ENCODE assay signal across 23 cellular contexts in genomic region chr7:140454657-140455015, GRCh38. TPM values are rescaled to one million over a fixed set of nuclear protein-coding genes. Genes with fewer than 3 reads are reported as not detected.
DNase-seq lines count a peak whose midpoint lies in the region; ATAC-seq, FAIRE-seq and TF ChIP-seq lines count a peak whose summit lies in the region.
"Had no signal": no experiment of that assay in that cellular context is flagged by ENCODE, and none has a peak within 500 bp of the region (broad histone marks: within the 10 kb centered on the region; RNA-seq: fewer than 3 reads in every experiment).

No MANE protein-coding gene starts in this region.

- H3K9me1 ChIP-seq in K562 (ENCODE audit: control insufficient read depth, insufficient read depth, low read length): no peaks in the 10 kb centered on the region

- peaks cover 53% of the 10 kb centered on the region for H3K4me1 Mint-ChIP-seq in activated T-cell treated with anti-CD3 and anti-CD28 coated beads, Interleukin-2, amount 50 U/mL, for 72 hours (ENCODE audit: low read depth)
- H3K4me1 Mint-ChIP-seq in T-helper 17 cell: peaks cover 34% of the 10 kb centered on the region
- H3K4me1 Mint-ChIP-seq in progenitor cell of endocrine pancreas (ENCODE audit: low read depth): peaks cover 18% of the 10 kb centered on the region

- peak overlapping the region in 1 of 2 donors; percentile 79 for H3K4me3 Mint-ChIP-seq in activated T-cell treated with anti-CD3 and anti-CD28 coated beads, Interleukin-2, amount 50 U/mL, for 72 hours
- H3K4me3 Mint-ChIP-seq in T-helper 17 cell: no peak overlapping the region
- H3K4me3 Mint-ChIP-seq in progenitor cell of endocrine pancreas (ENCODE audit: low read depth): no peak overlapping the region
- H3K4me3 Mint-ChIP-seq: type B pancreatic cell had no signal

- H3K4me2 ChIP-seq in K562 (ENCODE audit: insufficient read depth, low read length): no peak overlapping the region

- no peak for TF ChIP-seq EP300 in K562 (IDR thresholded peaks at IDR 0.05; ENCODE audit: low read length)

- POLR2A ChIA-PET in K562 (lab: Yijun Ruan, JAX): interaction anchor here (0.6 to 3.6 kb wide), 7 partner anchors 8 to 283 kb away, joined by 3 to 19 read pairs (median 4); no protein-coding TSS in a partner anchor

- peak; percentile 53 to 69 for ATAC-seq in activated T-cell treated with anti-CD3 and anti-CD28 coated beads, Interleukin-2, amount 50 U/mL, for 72 hours (replicated peaks in 1 of 2)
- no peak for ATAC-seq in T-helper 17 cell
- no peak for ATAC-seq in K562
- no peak for ATAC-seq in Right ventricle myocardium inferior
- ATAC-seq: HepG2, SK-N-SH treated with all-trans-retinoic acid at 6 μM for 48 hours had no signal

- no peaks in the 10 kb centered on the region for H3K9me3 Mint-ChIP-seq in activated T-cell treated with anti-CD3 and anti-CD28 coated beads, Interleukin-2, amount 50 U/mL, for 72 hours
- H3K9me3 Mint-ChIP-seq in progenitor cell of endocrine pancreas (ENCODE audit: low read depth): no peaks in the 10 kb centered on the region
- H3K9me3 Mint-ChIP-seq: type B pancreatic cell had no signal

- peak; percentile 40; the same call in 1 of the 2 replicates for TF ChIP-seq POLR2A in K562 (conservative IDR thresholded peaks at IDR 0.05)

- TF ChIP-seq CTCF in K562 (IDR thresholded peaks at IDR 0.05 in 2 of 3, conservative IDR thresholded peaks at IDR 0.05 in 1 of 3; ENCODE audit: insufficient read depth in 2 of 3, low read depth in 1 of 3, low read length in 3 of 3) (no peak), progenitor cell of endocrine pancreas (IDR thresholded peaks at IDR 0.05; ENCODE audit: unreplicated experiment) (no peak)

- no TSS peak for BruUV-seq in K562 (replicated peaks; lab: Mats Ljungman, UMichigan)

- FAIRE-seq in K562 (lab: Jason Lieb, UNC): no peak
- FAIRE-seq: frontal cortex, HepG2 had no signal

- H3K9me3 ChIP-seq in T-helper 17 cell (ENCODE audit: control insufficient read depth, low read length, poor library complexity, severe bottlenecking) (no peaks in the 10 kb centered on the region), K562 (replicated peaks; ENCODE audit: control insufficient read depth, insufficient read depth, low read depth, low read length) (no peaks in the 10 kb centered on the region)
- H3K9me3 ChIP-seq: right atrium auricular region had no signal

- intact Hi-C loops in K562 (cut with micrococcal nuclease): no loop called here
- intact Hi-C loops in Right ventricle myocardium inferior (cut with DNase I): no loop called here

- H2AFZ ChIP-seq in K562 (ENCODE audit: low read depth, low read length): no peak overlapping the region

- H3K36me3 Mint-ChIP-seq in activated T-cell treated with anti-CD3 and anti-CD28 coated beads, Interleukin-2, amount 50 U/mL, for 72 hours (ENCODE audit: insufficient read depth in 2 of 2): peaks cover 18 to 24% of the 10 kb centered on the region in 2 donors
- peaks cover 15% of the 10 kb centered on the region for H3K36me3 Mint-ChIP-seq in T-helper 17 cell (ENCODE audit: low read depth)
- H3K36me3 Mint-ChIP-seq in progenitor cell of endocrine pancreas (ENCODE audit: insufficient read depth): peaks cover 43% of the 10 kb centered on the region

- H3K79me2 ChIP-seq in K562 (ENCODE audit: control insufficient read depth, insufficient read depth, low read length): no peaks in the 10 kb centered on the region

- peak overlapping the region; percentile 95 for H3K27ac Mint-ChIP-seq in activated T-cell treated with anti-CD3 and anti-CD28 coated beads, Interleukin-2, amount 50 U/mL, for 72 hours
- peak overlapping the region; percentile 79 for H3K27ac Mint-ChIP-seq in T-helper 17 cell
- peak overlapping the region; percentile 79 for H3K27ac Mint-ChIP-seq in progenitor cell of endocrine pancreas
- H3K27ac Mint-ChIP-seq: type B pancreatic cell had no signal

- H3K9ac ChIP-seq in K562 (ENCODE audit: insufficient read depth in 1 of 2, low read depth in 2 of 2, low read length in 2 of 2): no peak overlapping the region

- WGBS in K562 (ENCODE audit: insufficient coverage, low coverage, missing lambda C conversion rate): 75% methylated on average over 8 of the region's 8 CpGs

- H4K20me1 ChIP-seq in K562 (replicated peaks; ENCODE audit: control insufficient read depth, insufficient read depth, low read length): 0 out of 2 replicates have a peak, but pooled peaks cover 11% of the 10 kb centered on the region

- H3K4me1 ChIP-seq in K562 (replicated peaks in 1 of 2; ENCODE audit: control insufficient read depth in 2 of 2, insufficient read depth in 2 of 2, low read length in 2 of 2): no peaks in the 10 kb centered on the region
- H3K4me1 ChIP-seq: right atrium auricular region had no signal

- H3K4me3 ChIP-seq in K562: no peak overlapping the region
- H3K4me3 ChIP-seq: right atrium auricular region had no signal

- no peaks in the 10 kb centered on the region for H3K27me3 ChIP-seq in K562 (ENCODE audit: control insufficient read depth in 2 of 2, insufficient read depth in 2 of 2, low read length in 2 of 2)
- H3K27me3 ChIP-seq: brain microvascular endothelial cell, right atrium auricular region had no signal

- CTCF ChIA-PET in K562 (lab: Yijun Ruan, JAX; ENCODE audit: low intra/inter-chr PET ratio): no interaction called here

- no peak for DNase-seq in activated T-cell treated with anti-CD3 and anti-CD28 coated beads, Interleukin-2, amount 50 U/mL, for 72 hours
- DNase-seq in activated T-cell treated with anti-CD3 and anti-CD28 coated beads, Interleukin-2, amount 50 U/mL, for 1 hour: no peak
- no peak for DNase-seq in T-helper 17 cell
- DNase-seq in K562 (ENCODE audit: extremely low read depth in 1 of 4, low spot score in 3 of 4): no peak
- no peak for DNase-seq in progenitor cell of endocrine pancreas (ENCODE audit: low spot score, unreplicated experiment)
- DNase-seq in globus pallidus (ENCODE audit: low spot score): no peak
- no peak for DNase-seq in activated gamma-delta T cell treated with Interleukin-2 at 50 U/mL for 16 hours
- DNase-seq in Right ventricle myocardium inferior (ENCODE audit: missing footprints): no peak
- DNase-seq: activated gamma-delta T cell; brain microvascular endothelial cell; dermis blood vessel endothelial cell; DMS79; NCI-H146; NK-92 treated with Interleukin-12 subunit alpha and Interleukin-12 subunit beta, amount 100 ng/mL, for 24 hours; occipital lobe; stimulated activated naive CD4-positive, alpha-beta T cell treated with Interleukin-2 at 50 U/mL for 16 hours had no signal

- H3K27me3 Mint-ChIP-seq in activated T-cell treated with anti-CD3 and anti-CD28 coated beads, Interleukin-2, amount 50 U/mL, for 72 hours (ENCODE audit: low read depth): no peaks in the 10 kb centered on the region
- H3K27me3 Mint-ChIP-seq in T-helper 17 cell (no peaks in the 10 kb centered on the region), progenitor cell of endocrine pancreas (no peaks in the 10 kb centered on the region)
- H3K27me3 Mint-ChIP-seq: type B pancreatic cell had no signal

- in situ Hi-C loops in K562 (cut with MboI): no loop called here

- no peak overlapping the region for H3K27ac ChIP-seq in K562 (ENCODE audit: extremely low read depth, low read depth, low read length)
- H3K27ac ChIP-seq: brain microvascular endothelial cell, right atrium auricular region had no signal

- H3K36me3 ChIP-seq in K562 (ENCODE audit: control insufficient read depth, insufficient read depth, low read length): peaks cover 72% of the 10 kb centered on the region

- no peak for TF ChIP-seq RAD21 in K562 (CRISPR knock-in tag; conservative IDR thresholded peaks at IDR 0.05 in 1 of 2, IDR thresholded peaks at IDR 0.05 in 1 of 2)

RNA-seq across cellular contexts. Expression of gene MKRN1, which starts 24.7 kb away (rescaled TPM):
- 100 to 1,000 TPM in 1 of 2 donors, 10 to 100 TPM in 1; 91.3 to 132 TPM for total RNA-seq in activated T-cell treated with anti-CD3 and anti-CD28 coated beads, Interleukin-2, amount 50 U/mL, for 72 hours
- total RNA-seq in T-helper 17 cell: 100 to 1,000 TPM; 106 to 128 TPM
- total RNA-seq in K562 (2011; cell fraction: chromatin; rRNA removed; ENCODE audit: low replicate concordance): 105 and 157 TPM in 2 replicates
- total RNA-seq in K562 (2011; cell fraction: nucleolus; rRNA removed): 62.0 and 63.3 TPM in 2 replicates
- total RNA-seq in K562 (2011; cell fraction: nucleoplasm; rRNA removed): 108 and 126 TPM in 2 replicates
- total RNA-seq in K562 (2014; rRNA removed): 60.7 and 73.9 TPM in 2 replicates
- total RNA-seq in K562 (2014; rRNA removed; fragmentation: Illumina TruSeq; extraction: Trizol): 82.0 and 92.2 TPM in 2 replicates
- 79.0 and 87.1 TPM in 2 replicates for total RNA-seq in K562 (2015; rRNA removed; fragmentation: Illumina TruSeq; extraction: Trizol)
- total RNA-seq in K562 (2021): 70.7 and 87.5 TPM in 2 replicates
- 72.4 and 87.9 TPM in 2 replicates for polyA plus RNA-seq in K562 (2011; rRNA removed)
- polyA plus RNA-seq in K562 (2011; cell fraction: cytosol; rRNA removed): 48.3 and 81.3 TPM in 2 replicates
- polyA plus RNA-seq in K562 (2011; cell fraction: nucleus; rRNA removed): 55.8 and 88.3 TPM in 2 replicates
- polyA plus RNA-seq in K562 (2012): 75.1 and 81.2 TPM in 2 replicates
- polyA plus RNA-seq in K562 (2014; fragmentation: Illumina TruSeq; extraction: Trizol): 80.8 and 90.3 TPM in 2 replicates
- 10 to 100 TPM; 30.5 to 33.5 TPM for polyA plus RNA-seq in K562 (2014; fragmentation: Nextera tagmentation; extraction: Ambion mirVana)
- 75.8 and 76.0 TPM in 2 replicates for polyA plus RNA-seq in K562 (2014; rRNA removed)
- polyA minus RNA-seq in K562 (2011; rRNA and poly(A)+ RNA removed): 120 and 131 TPM in 2 replicates
- 38.2 and 52.5 TPM in 2 replicates for polyA minus RNA-seq in K562 (2011; cell fraction: cytosol; rRNA and poly(A)+ RNA removed)
- 30.3 and 62.9 TPM in 2 replicates for polyA minus RNA-seq in K562 (2011; cell fraction: nucleus; rRNA and poly(A)+ RNA removed)
- total RNA-seq in progenitor cell of endocrine pancreas: 94.0 and 99.4 TPM in 2 replicates
- 99.0 TPM for total RNA-seq in Right ventricle myocardium inferior

RNA-seq across cellular contexts. Expression of gene RAB19, which starts 50.8 kb away (rescaled TPM):
- 10 to 100 TPM; 13.7 to 17.5 TPM for total RNA-seq in activated T-cell treated with anti-CD3 and anti-CD28 coated beads, Interleukin-2, amount 50 U/mL, for 72 hours
- total RNA-seq in T-helper 17 cell (1 to 10 TPM; 2.1 TPM), K562 (2014; rRNA removed) (not detected in 2 replicates), K562 (2014; rRNA removed; fragmentation: Illumina TruSeq; extraction: Trizol) (not detected in 2 replicates), K562 (2015; rRNA removed; fragmentation: Illumina TruSeq; extraction: Trizol) (not detected in 2 replicates), K562 (2021) (0.31 TPM in 1 of 2 replicates, not detected in the other), progenitor cell of endocrine pancreas (12.2 and 14.0 TPM in 2 replicates), Right ventricle myocardium inferior (not detected)
- total RNA-seq in K562 (2011; cell fraction: chromatin; rRNA removed; ENCODE audit: low replicate concordance): not detected in 2 replicates
- not detected in 2 replicates for total RNA-seq in K562 (2011; cell fraction: nucleolus; rRNA removed)
- total RNA-seq in K562 (2011; cell fraction: nucleoplasm; rRNA removed): not detected in 2 replicates
- polyA plus RNA-seq in K562 (2011; rRNA removed) (0.14 TPM in 1 of 2 replicates, not detected in the other), K562 (2014; fragmentation: Illumina TruSeq; extraction: Trizol) (not detected in 2 replicates), K562 (2014; fragmentation: Nextera tagmentation; extraction: Ambion mirVana) (not detected), K562 (2014; rRNA removed) (not detected in 2 replicates)
- polyA plus RNA-seq in K562 (2011; cell fraction: cytosol; rRNA removed): not detected in 2 replicates
- not detected in 2 replicates for polyA plus RNA-seq in K562 (2011; cell fraction: nucleus; rRNA removed)
- polyA plus RNA-seq in K562 (2012): not detected in 2 replicates
- not detected in 2 replicates for polyA minus RNA-seq in K562 (2011; rRNA and poly(A)+ RNA removed)
- polyA minus RNA-seq in K562 (2011; cell fraction: cytosol; rRNA and poly(A)+ RNA removed): not detected in 2 replicates
- not detected in 2 replicates for polyA minus RNA-seq in K562 (2011; cell fraction: nucleus; rRNA and poly(A)+ RNA removed)
- total RNA-seq: dermis blood vessel endothelial cell, frontal cortex, M059J, occipital lobe, right atrium auricular region, RPMI7951 had no signal
- polyA plus RNA-seq: HepG2 had no signal

RNA-seq across cellular contexts. Expression of gene SLC37A3, which starts 56.3 kb away (rescaled TPM):
- 10 to 100 TPM; 54.0 to 77.7 TPM for total RNA-seq in activated T-cell treated with anti-CD3 and anti-CD28 coated beads, Interleukin-2, amount 50 U/mL, for 72 hours
- total RNA-seq in T-helper 17 cell (10 to 100 TPM; 23.8 to 26.4 TPM), K562 (2014; rRNA removed) (16.4 and 18.5 TPM in 2 replicates), K562 (2014; rRNA removed; fragmentation: Illumina TruSeq; extraction: Trizol) (26.3 and 28.1 TPM in 2 replicates), K562 (2015; rRNA removed; fragmentation: Illumina TruSeq; extraction: Trizol) (26.1 and 26.8 TPM in 2 replicates), K562 (2021) (26.8 and 28.8 TPM in 2 replicates), progenitor cell of endocrine pancreas (62.3 and 66.5 TPM in 2 replicates), Right ventricle myocardium inferior (8.9 TPM)
- 240 and 339 TPM in 2 replicates for total RNA-seq in K562 (2011; cell fraction: chromatin; rRNA removed; ENCODE audit: low replicate concordance)
- total RNA-seq in K562 (2011; cell fraction: nucleolus; rRNA removed): 136 TPM in 2 replicates
- total RNA-seq in K562 (2011; cell fraction: nucleoplasm; rRNA removed): 241 and 294 TPM in 2 replicates
- polyA plus RNA-seq in K562 (2011; rRNA removed) (59.1 and 72.5 TPM in 2 replicates), K562 (2014; fragmentation: Illumina TruSeq; extraction: Trizol) (28.6 and 31.2 TPM in 2 replicates), K562 (2014; fragmentation: Nextera tagmentation; extraction: Ambion mirVana) (10 to 100 TPM; 11.7 to 14.7 TPM), K562 (2014; rRNA removed) (26.0 and 28.8 TPM in 2 replicates)
- polyA plus RNA-seq in K562 (2011; cell fraction: cytosol; rRNA removed): 29.7 and 73.8 TPM in 2 replicates
- polyA plus RNA-seq in K562 (2011; cell fraction: nucleus; rRNA removed): 141 and 221 TPM in 2 replicates
- polyA plus RNA-seq in K562 (2012): 15.6 and 24.5 TPM in 2 replicates
- 123 and 151 TPM in 2 replicates for polyA minus RNA-seq in K562 (2011; rRNA and poly(A)+ RNA removed)
- polyA minus RNA-seq in K562 (2011; cell fraction: cytosol; rRNA and poly(A)+ RNA removed): 22.1 and 24.2 TPM in 2 replicates
- 72.0 and 137 TPM in 2 replicates for polyA minus RNA-seq in K562 (2011; cell fraction: nucleus; rRNA and poly(A)+ RNA removed)

Comparison
In these comparisons a context has a peak if more than half of its experiments do, and no peak if none do; other contexts are left out.
1. ATAC-seq: peak in activated T-cell treated with anti-CD3 and anti-CD28 coated beads, Interleukin-2, amount 50 U/mL, for 72 hours (2 of 2); none in T-helper 17 cell (single experiment), K562 (single experiment) and Right ventricle myocardium inferior (single experiment).
2. Peak in every context shown above with its lines, with median percentiles within 50 percentile points of each other: H3K27ac Mint-ChIP-seq.